In genomic region chr20:35542990-35543389, GRCh38 we compare ENCODE assay signal across 12 cellular contexts. TPM values are rescaled to one million over a fixed set of nuclear protein-coding genes. Genes with fewer than 3 reads are reported as not detected.
A peak's percentile ranks its signal among the peaks of the same experiment; 100 is the strongest.
DNase-seq lines count a peak whose midpoint lies in the region; ATAC-seq, FAIRE-seq and TF ChIP-seq lines count a peak whose summit lies in the region.
"Had no signal": no experiment of that assay in that cellular context is flagged by ENCODE, and none has a peak within 500 bp of the region (broad histone marks: within the 10 kb centered on the region; RNA-seq: fewer than 3 reads in every experiment).

No MANE protein-coding gene starts in this region.

- H3K4me1 Mint-ChIP-seq in CD4-positive, alpha-beta T cell (ENCODE audit: low read depth) = peaks cover 32% of the 10 kb centered on the region
- H3K4me1 Mint-ChIP-seq in astrocyte (ENCODE audit: low read depth, unreplicated experiment) = peaks cover 2% of the 10 kb centered on the region
- H3K4me1 Mint-ChIP-seq in naive thymus-derived CD4-positive, alpha-beta T cell = peaks cover 9 to 32% (median 23%) of the 10 kb centered on the region in 7 donors

- H3K36me3 ChIP-seq in astrocyte (ENCODE audit: insufficient read depth, low read length) = peaks cover 9% of the 10 kb centered on the region
- peaks cover 0 to 32% (median 0%) of the 10 kb centered on the region in 3 experiments for H3K36me3 ChIP-seq in naive thymus-derived CD4-positive, alpha-beta T cell (ENCODE audit: control insufficient read depth in 2 of 3, insufficient read depth in 3 of 3, low read length in 3 of 3)

- H3K27me3 ChIP-seq in CD4-positive, alpha-beta T cell (ENCODE audit: control insufficient read depth, insufficient read depth, low read length) = no peaks in the 10 kb centered on the region
- H3K27me3 ChIP-seq in astrocyte (ENCODE audit: insufficient read depth, low read length) = no peaks in the 10 kb centered on the region
- no peaks in the 10 kb centered on the region for H3K27me3 ChIP-seq in naive thymus-derived CD4-positive, alpha-beta T cell (ENCODE audit: control insufficient read depth in 2 of 2, insufficient read depth in 2 of 2, low read length in 2 of 2)
- H3K27me3 ChIP-seq: SJSA1 had no signal

- no peaks in the 10 kb centered on the region for H4K20me1 ChIP-seq in astrocyte (ENCODE audit: insufficient read depth, low read length)

- peak overlapping the region; percentile 91; the same call in 1 of the 2 replicates for H3K4me3 ChIP-seq in Jurkat, Clone E6-1 (ENCODE audit: low read length)
- H3K4me3 ChIP-seq in astrocyte (ENCODE audit: insufficient read depth, low read depth, low read length) = peak overlapping the region; percentile 89
- no peak overlapping the region for H3K4me3 ChIP-seq in naive thymus-derived CD4-positive, alpha-beta T cell (ENCODE audit: low read length)

- H3K4me3 Mint-ChIP-seq in CD4-positive, alpha-beta T cell = peak overlapping the region; percentile 97
- peak overlapping the region; percentile 94 for H3K4me3 Mint-ChIP-seq in astrocyte (ENCODE audit: unreplicated experiment)
- H3K4me3 Mint-ChIP-seq in naive thymus-derived CD4-positive, alpha-beta T cell = peak overlapping the region; percentile 88 to 92 (median 91)

- TF ChIP-seq CTCF in CD4-positive, alpha-beta T cell (IDR thresholded peaks at IDR 0.05) = no peak
- TF ChIP-seq CTCF in astrocyte (IDR thresholded peaks at IDR 0.05; ENCODE audit: insufficient read depth, low read depth, low read length) = no peak

- intact Hi-C loops in CD4-positive, alpha-beta T cell (cut with DNase I, micrococcal nuclease) = loop anchor here (1.0 to 5.0 kb wide), 9 partner anchors 72 to 1241 kb away; partner anchors contain the start of genes CPNE1 (in 2 of the 2), RBM12 (in 2 of the 2), SPAG4 (in 2 of the 2) and AAR2 (in 1 of the 2)
- intact Hi-C loops in naive thymus-derived CD4-positive, alpha-beta T cell (cut with micrococcal nuclease) = loop anchor here (1.0 to 5.0 kb wide), 12 partner anchors 51 to 1241 kb away; partner anchors contain the start of genes SCAND1 (in 2 of the 2), AHCY (in 1 of the 2), CPNE1 (in 1 of the 2) and GSS (in 1 of the 2)

- no peaks in the 10 kb centered on the region for H3K9me3 ChIP-seq in CD4-positive, alpha-beta T cell (ENCODE audit: control insufficient read depth, low read length)
- no peaks in the 10 kb centered on the region for H3K9me3 ChIP-seq in astrocyte (ENCODE audit: insufficient read depth, low read depth, low read length)
- no peaks in the 10 kb centered on the region for H3K9me3 ChIP-seq in naive thymus-derived CD4-positive, alpha-beta T cell (ENCODE audit: control insufficient read depth in 2 of 3, low read length in 3 of 3)
- H3K9me3 ChIP-seq: SJSA1 had no signal

- peak overlapping the region; percentile 91 for H3K4me2 ChIP-seq in astrocyte (ENCODE audit: low read length)

- POLR2A ChIA-PET in CD4-positive, alpha-beta T cell (lab: Charles Lee) = interaction anchor here (0.6 to 2.7 kb wide), 5 partner anchors 52 to 201 kb away, joined by 3 to 18 read pairs (median 10); partner anchors contain the start of genes CPNE1, RBM12, RBM39 and SPAG4
- POLR2A ChIA-PET in naive thymus-derived CD4-positive, alpha-beta T cell (lab: Charles Lee) = interaction anchor here (0.6 to 1.9 kb wide), 4 partner anchors 8 to 411 kb away, joined by 4 to 7 read pairs (median 6); partner anchors contain the start of genes CPNE1, RBM12 and SCAND1

- no peak for FAIRE-seq in astrocyte (lab: Jason Lieb, UNC)
- FAIRE-seq: kidney had no signal

- peaks cover 10% of the 10 kb centered on the region for H3K79me2 ChIP-seq in astrocyte (ENCODE audit: insufficient read depth, low read length)

- H3K27ac ChIP-seq in CD4-positive, alpha-beta T cell (ENCODE audit: low read depth, low read length) = no peak overlapping the region
- H3K27ac ChIP-seq in astrocyte (ENCODE audit: low read depth, low read length) = no peak overlapping the region
- peak overlapping the region; percentile 77 for H3K27ac ChIP-seq in naive thymus-derived CD4-positive, alpha-beta T cell (ENCODE audit: low read depth, low read length)
- H3K27ac ChIP-seq: SJSA1 had no signal

- no peak for DNase-seq in CD4-positive, alpha-beta T cell
- DNase-seq in Jurkat, Clone E6-1 (ENCODE audit: low read depth, low spot score) = no peak
- DNase-seq in astrocyte (ENCODE audit: low read depth) (no peak), NCI-H524 treated with DMSO at 0.1 percent for 48 hours (lab: John Stamatoyannopoulos, UW) (no peak), SW480 (ENCODE audit: low spot score) (no peak), ureter (ENCODE audit: low spot score) (no peak), NCI-H345 treated with DMSO at 0.1 percent for 48 hours (lab: John Stamatoyannopoulos, UW; ENCODE audit: unreplicated experiment) (no peak)
- DNase-seq in naive thymus-derived CD4-positive, alpha-beta T cell = peak in 1 of 9 donors; percentile 0
- DNase-seq: DMS79, NCI-H2081 treated with DMSO at 0.1 percent for 48 hours had no signal

- no peak overlapping the region for H2AFZ ChIP-seq in astrocyte (ENCODE audit: low read depth, low read length)

- no peak for ATAC-seq in CD4-positive, alpha-beta T cell (ENCODE audit: poor library complexity)
- ATAC-seq in naive thymus-derived CD4-positive, alpha-beta T cell = no peak

- H3K27ac Mint-ChIP-seq in CD4-positive, alpha-beta T cell = peak overlapping the region; percentile 89
- H3K27ac Mint-ChIP-seq in astrocyte (ENCODE audit: unreplicated experiment) = peak overlapping the region; percentile 59
- H3K27ac Mint-ChIP-seq in naive thymus-derived CD4-positive, alpha-beta T cell = peak overlapping the region in 8 of 9 donors; percentile 82 to 96 (median 90)

- H3K4me1 ChIP-seq in astrocyte (ENCODE audit: insufficient read depth, low read length) = peaks cover 11% of the 10 kb centered on the region
- peaks cover 11 to 12% of the 10 kb centered on the region in 2 donors for H3K4me1 ChIP-seq in naive thymus-derived CD4-positive, alpha-beta T cell (ENCODE audit: control insufficient read depth in 2 of 2, insufficient read depth in 2 of 2, low read length in 2 of 2)

- no peak overlapping the region for H3K9ac ChIP-seq in astrocyte (ENCODE audit: low read length)

- H3K9me3 Mint-ChIP-seq in CD4-positive, alpha-beta T cell = no peaks in the 10 kb centered on the region
- H3K9me3 Mint-ChIP-seq in astrocyte (ENCODE audit: unreplicated experiment) = no peaks in the 10 kb centered on the region
- no peaks in the 10 kb centered on the region for H3K9me3 Mint-ChIP-seq in naive thymus-derived CD4-positive, alpha-beta T cell

- no peaks in the 10 kb centered on the region for H3K27me3 Mint-ChIP-seq in CD4-positive, alpha-beta T cell
- H3K27me3 Mint-ChIP-seq in astrocyte (ENCODE audit: low read depth, unreplicated experiment) = no peaks in the 10 kb centered on the region
- H3K27me3 Mint-ChIP-seq in naive thymus-derived CD4-positive, alpha-beta T cell = no peaks in the 10 kb centered on the region

- CTCF ChIA-PET in CD4-positive, alpha-beta T cell (lab: Charles Lee) = interaction anchor here (0.8 to 2.3 kb wide), 3 partner anchors 77 to 239 kb away, joined by 3 to 7 read pairs (median 3); no protein-coding TSS in a partner anchor
- CTCF ChIA-PET in naive thymus-derived CD4-positive, alpha-beta T cell (lab: Charles Lee) = interaction anchor here (0.6 to 2.1 kb wide), 2 partner anchors 76 to 301 kb away, joined by 4 to 6 read pairs; no protein-coding TSS in a partner anchor

- peaks cover 21% of the 10 kb centered on the region for H3K36me3 Mint-ChIP-seq in CD4-positive, alpha-beta T cell (ENCODE audit: low read depth)
- peaks cover 12% of the 10 kb centered on the region for H3K36me3 Mint-ChIP-seq in astrocyte (ENCODE audit: low read depth, unreplicated experiment)
- H3K36me3 Mint-ChIP-seq in naive thymus-derived CD4-positive, alpha-beta T cell = peaks cover 0 to 7% (median 5%) of the 10 kb centered on the region in 5 donors

RNA-seq across cellular contexts. Expression of gene ERGIC3, which starts 1.1 kb away (rescaled TPM):
- 100 to 1,000 TPM; 144 to 146 TPM for total RNA-seq in CD4-positive, alpha-beta T cell
- polyA plus RNA-seq in Jurkat, Clone E6-1 (2012; ENCODE audit: insufficient read depth, insufficient read length) = 219 TPM
- 198 and 205 TPM in 2 replicates for total RNA-seq in astrocyte
- 100 to 1,000 TPM; 139 to 158 (median 148) TPM for total RNA-seq in naive thymus-derived CD4-positive, alpha-beta T cell
- polyA plus RNA-seq in naive thymus-derived CD4-positive, alpha-beta T cell = 100 to 1,000 TPM; 135 to 148 TPM
- 265 TPM for total RNA-seq in ureter

RNA-seq across cellular contexts. Expression of gene C20orf173, which starts 13.5 kb away (rescaled TPM):
- total RNA-seq in CD4-positive, alpha-beta T cell = not detected
- polyA plus RNA-seq in Jurkat, Clone E6-1 (2012; ENCODE audit: insufficient read depth, insufficient read length) = not detected
- not detected in 2 replicates for total RNA-seq in astrocyte
- not detected for total RNA-seq in naive thymus-derived CD4-positive, alpha-beta T cell
- not detected for polyA plus RNA-seq in naive thymus-derived CD4-positive, alpha-beta T cell
- not detected for total RNA-seq in ureter
- total RNA-seq: kidney, SJSA1 had no signal
